Comparison of ENCODE assay signal across 8 cellular contexts in genomic region chr15:64634576-64635485, GRCh38.
DNase-seq lines count a peak whose midpoint lies in the region; ATAC-seq and TF ChIP-seq lines count a peak whose summit lies in the region.

No MANE protein-coding gene starts in this region.

- H3K9me2 ChIP-seq in SK-N-SH, result no peaks in the 10 kb centered on the region

- H3K27ac ChIP-seq in 22Rv1 (peak overlapping the region; percentile 63), SK-N-SH (ENCODE audit: low read depth in 2 of 2, low read length in 1 of 2) (peak overlapping the region; percentile 52 to 87; a peak in 3 of 4 replicates), substantia nigra (ENCODE audit: low read depth, low read length, poor library complexity, severe bottlenecking) (no peak overlapping the region)

- no peaks in the 10 kb centered on the region; the same call in 1 of the 2 replicates for H4K20me1 ChIP-seq in SK-N-SH (ENCODE audit: insufficient read depth)

- H3K36me3 ChIP-seq in SK-N-SH (replicated peaks in 1 of 2; ENCODE audit: control insufficient read depth in 1 of 2, insufficient read depth in 2 of 2, low read length in 1 of 2), result peaks cover 0 to 25% of the 10 kb centered on the region in 2 experiments

- no peaks in the 10 kb centered on the region for H3K27me3 ChIP-seq in SK-N-SH (ENCODE audit: insufficient read depth)

- H2AFZ ChIP-seq in SK-N-SH (ENCODE audit: low read depth), result no peak overlapping the region

- ATAC-seq in GM18867 (IDR thresholded peaks at IDR 0.05; ENCODE audit: unreplicated experiment) (peak; percentile 42), HG03196 (IDR thresholded peaks at IDR 0.05; ENCODE audit: unreplicated experiment) (peak; percentile 48)

- DNase-seq in SK-N-SH (no peak), fibroblast of pulmonary artery (ENCODE audit: low read depth) (peak; percentile 51), renal cortical epithelial cell (ENCODE audit: low read depth) (peak; percentile 95), substantia nigra (lab: John Stamatoyannopoulos, UW) (no peak), OCI-M1 (lab: John Stamatoyannopoulos, UW) (no peak)

- no peak for TF ChIP-seq RAD21 in SK-N-SH (IDR thresholded peaks at IDR 0.05; ENCODE audit: low read length)

- H3K4me1 ChIP-seq in SK-N-SH (ENCODE audit: control insufficient read depth in 1 of 2, insufficient read depth in 2 of 2, low read depth in 1 of 2, low read length in 1 of 2), result peaks cover 12 to 26% of the 10 kb centered on the region in 2 experiments; a peak in 3 of 4 replicates

- WGBS in SK-N-SH (ENCODE audit: low lambda C conversion rate), result 60% methylated on average over 4 of the region's 4 CpGs

- POLR2A ChIA-PET in SK-N-SH (lab: Yijun Ruan, JAX), result no interaction called here

- CTCF ChIA-PET in SK-N-SH (lab: Yijun Ruan, JAX), result interaction anchor here (0.7 to 2.9 kb wide), 7 partner anchors 11 to 480 kb away, joined by 3 to 21 read pairs (median 3); no protein-coding TSS in a partner anchor

- H3K9me3 ChIP-seq in SK-N-SH, result peaks cover 8% of the 10 kb centered on the region; the same call in 1 of the 2 replicates

- no peak for TF ChIP-seq EP300 in SK-N-SH (IDR thresholded peaks at IDR 0.05; ENCODE audit: borderline replicate concordance in 1 of 2, low read depth in 1 of 2, low read length in 1 of 2)

- peaks cover 77% of the 10 kb centered on the region for H3K79me2 ChIP-seq in SK-N-SH (ENCODE audit: insufficient read depth)

- H3F3A ChIP-seq in SK-N-SH (replicated peaks; ENCODE audit: insufficient read depth), result no peaks in the 10 kb centered on the region

- H3K9ac ChIP-seq in SK-N-SH, result no peak overlapping the region

- H3K4me3 ChIP-seq in SK-N-SH (ENCODE audit: low read depth in 2 of 2, low read length in 1 of 2) (no peak overlapping the region), fibroblast of pulmonary artery (replicated peaks; ENCODE audit: low read depth, low read length) (no peak overlapping the region)

- TF ChIP-seq CTCF in 22Rv1 (IDR thresholded peaks at IDR 0.05) (no peak), SK-N-SH (IDR thresholded peaks at IDR 0.05) (no peak), fibroblast of pulmonary artery (IDR thresholded peaks at IDR 0.05; ENCODE audit: low read length, missing control alignments) (no peak)

- H3K4me2 ChIP-seq in SK-N-SH, result no peak overlapping the region

TF ChIP-seq in SK-N-SH, 30 proteins besides CTCF, POLR2A, EP300 and RAD21:
- TF ChIP-seq POLR2AphosphoS5 (IDR thresholded peaks at IDR 0.05; ENCODE audit: low read depth, low read length), result no peak
- no peak for TF ChIP-seq EZH2phosphoT487 (IDR thresholded peaks at IDR 0.05; ENCODE audit: borderline replicate concordance, low read depth)
- no peak for TF ChIP-seq PBX3 (IDR thresholded peaks at IDR 0.05)
- TF ChIP-seq RFX5 (IDR thresholded peaks at IDR 0.05; ENCODE audit: low read length), result peak; percentile 61; the same call in 1 of the 2 replicates

Comparison
In these comparisons a context has a peak if more than half of its experiments do, and no peak if none do; other contexts are left out.
1. DNase-seq: peak in fibroblast of pulmonary artery (single experiment) and renal cortical epithelial cell (single experiment); none in SK-N-SH (single experiment), substantia nigra (0 of 49) and OCI-M1 (single experiment).